Comparison of ENCODE assay signal across 13 cellular contexts in genomic region chr15:64143276-64143675, GRCh38.
"Had no signal": no experiment of that assay in that cellular context is flagged by ENCODE, and none has a peak within 500 bp of the region (broad histone marks: within the 10 kb centered on the region; RNA-seq: fewer than 3 reads in every experiment).

No MANE protein-coding gene starts in this region.

- H3K4me3 ChIP-seq: adrenal gland, hepatocyte, stomach, tibial artery, uterus had no signal

- H3K4me1 ChIP-seq: stomach, tibial artery, uterus had no signal

- H3K9me3 ChIP-seq: adrenal gland, stomach, tibial artery, uterus had no signal

- H3K27ac ChIP-seq: adrenal gland, hepatocyte, stomach, tibial artery, uterus had no signal

- ATAC-seq: activated CD4-positive, CD25-positive, alpha-beta regulatory T cell treated with anti-CD3 and anti-CD28 coated beads, Interleukin-2, amount 50 U/mL, for 24 hours; left ventricle myocardium superior had no signal

- DNase-seq: activated CD4-positive, alpha-beta T cell treated with anti-CD3 and anti-CD28 coated beads, Interleukin-2, amount 50 U/mL, for 4 hours; activated naive CD4-positive, alpha-beta T cell treated with Interleukin-2 at 50 U/mL for 16 hours; central memory CD4-positive, alpha-beta T cell; cortex of kidney; effector memory CD4-positive, alpha-beta T cell; left ventricle myocardium superior; stimulated activated CD4-positive, alpha-beta T cell treated with anti-CD3 and anti-CD28 coated beads, Interleukin-2, amount 100 ng/mL, for 48 hours; stomach; tibial artery; uterus had no signal

- H3K36me3 ChIP-seq: uterus had no signal
